In genomic region chr10:100810835-100811116, GRCh38 we compare ENCODE assay signal across 8 cellular contexts.
"Had no signal": no experiment of that assay in that cellular context is flagged by ENCODE, and none has a peak within 500 bp of the region (broad histone marks: within the 10 kb centered on the region; RNA-seq: fewer than 3 reads in every experiment).

No MANE protein-coding gene starts in this region.

- H3K4me1 Mint-ChIP-seq: IgD-negative memory B cell had no signal

- H2AFZ ChIP-seq: GM23248 had no signal

- H3K4me3 ChIP-seq: GM23248 had no signal

- ATAC-seq: HepG2 had no signal

- DNase-seq: GM23248, GOT3, H9, HCEC 1CT, KBM-7 had no signal

- H3K4me3 Mint-ChIP-seq: H9, IgD-negative memory B cell had no signal

- H3K36me3 Mint-ChIP-seq: IgD-negative memory B cell had no signal

- H3K27ac ChIP-seq: GM23248, HL-60 had no signal

- H3K27ac Mint-ChIP-seq: H9, IgD-negative memory B cell had no signal

- H3K9me3 Mint-ChIP-seq: H9 had no signal
